In the genomic region with DNA sequence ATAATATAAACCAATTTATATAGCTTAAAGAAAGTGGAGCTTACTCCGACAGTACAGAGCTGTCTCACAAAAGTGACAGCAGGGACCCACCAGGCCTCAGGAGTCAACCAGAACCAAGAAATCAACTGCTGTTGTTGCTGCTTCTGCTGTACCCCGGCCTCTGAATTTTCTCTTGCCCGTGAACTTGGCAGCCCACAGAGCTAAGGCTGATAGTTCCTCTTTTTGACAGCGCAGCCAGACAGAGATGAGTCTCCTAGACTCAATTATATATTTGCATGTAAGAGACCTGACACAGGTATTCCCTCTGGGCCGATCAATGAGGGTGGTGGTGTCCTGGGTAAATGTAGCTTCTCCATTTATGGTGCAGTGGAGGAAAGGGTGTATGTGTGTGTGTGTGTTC, we compare ENCODE assay signal across 12 cellular contexts.
DNase-seq lines count a peak whose midpoint lies in the region; ATAC-seq and TF ChIP-seq lines count a peak whose summit lies in the region.
"Had no signal": no experiment of that assay in that cellular context is flagged by ENCODE, and none has a peak within 500 bp of the region (broad histone marks: within the 10 kb centered on the region; RNA-seq: fewer than 3 reads in every experiment).

No MANE protein-coding gene starts in this region.

- H3K9me3 Mint-ChIP-seq in activated CD4-positive, alpha-beta memory T cell treated with anti-CD3 and anti-CD28 coated beads, Interleukin-2, amount 10 ng/mL, durations not matched to agents 7 days and 5 days, result no peaks in the 10 kb centered on the region
- peaks cover 2% of the 10 kb centered on the region for H3K9me3 Mint-ChIP-seq in neural progenitor cell

- no peaks in the 10 kb centered on the region for H4K20me1 ChIP-seq in neural progenitor cell (ENCODE audit: low read depth)

- H3K27me3 ChIP-seq in neural progenitor cell, result no peaks in the 10 kb centered on the region

- H3K9me3 ChIP-seq in neural progenitor cell (ENCODE audit: low read depth), result peaks cover 7% of the 10 kb centered on the region

- peaks cover 14% of the 10 kb centered on the region for H3K4me1 ChIP-seq in neural progenitor cell

- no peaks in the 10 kb centered on the region for H3F3A ChIP-seq in neural progenitor cell (ENCODE audit: low read depth)

- CTCF ChIA-PET in activated CD4-positive, alpha-beta memory T cell treated with anti-CD3 and anti-CD28 coated beads, Interleukin-2, amount 10 ng/mL, durations not matched to agents 7 days and 5 days (lab: Charles Lee), result no interaction called here

- no peak overlapping the region for H3K4me3 ChIP-seq in neural progenitor cell
- H3K4me3 ChIP-seq: lung had no signal

- no peaks in the 10 kb centered on the region for H3K4me1 Mint-ChIP-seq in activated CD4-positive, alpha-beta memory T cell treated with anti-CD3 and anti-CD28 coated beads, Interleukin-2, amount 10 ng/mL, durations not matched to agents 7 days and 5 days
- peaks cover 20% of the 10 kb centered on the region for H3K4me1 Mint-ChIP-seq in neural progenitor cell

- H3K79me2 ChIP-seq in neural progenitor cell (ENCODE audit: low read depth), result no peaks in the 10 kb centered on the region

- H3K27me3 Mint-ChIP-seq in activated CD4-positive, alpha-beta memory T cell treated with anti-CD3 and anti-CD28 coated beads, Interleukin-2, amount 10 ng/mL, durations not matched to agents 7 days and 5 days, result peaks cover 13% of the 10 kb centered on the region
- H3K27me3 Mint-ChIP-seq in neural progenitor cell (ENCODE audit: insufficient read depth, low read depth), result peaks cover 6% of the 10 kb centered on the region

- ATAC-seq in GM19452 (IDR thresholded peaks at IDR 0.05; ENCODE audit: unreplicated experiment), result peak; percentile 96
- ATAC-seq in HG02970 (IDR thresholded peaks at IDR 0.05; ENCODE audit: low FRiP score, unreplicated experiment), result peak; percentile 89
- ATAC-seq: activated CD8-positive, alpha-beta T cell treated with anti-CD3 and anti-CD28 coated beads, Interleukin-2, amount 10 ng/mL, durations not matched to agents 7 days and 5 days; sciatic nerve had no signal

- no peak overlapping the region for H3K4me2 ChIP-seq in neural progenitor cell

- POLR2A ChIA-PET in activated CD4-positive, alpha-beta memory T cell treated with anti-CD3 and anti-CD28 coated beads, Interleukin-2, amount 10 ng/mL, durations not matched to agents 7 days and 5 days (lab: Charles Lee), result no interaction called here

- H2AFZ ChIP-seq in neural progenitor cell (replicated peaks), result no peak overlapping the region

- H3K36me3 Mint-ChIP-seq in activated CD4-positive, alpha-beta memory T cell treated with anti-CD3 and anti-CD28 coated beads, Interleukin-2, amount 10 ng/mL, durations not matched to agents 7 days and 5 days (ENCODE audit: low read depth), result no peaks in the 10 kb centered on the region
- no peaks in the 10 kb centered on the region for H3K36me3 Mint-ChIP-seq in neural progenitor cell

- H3K4me3 Mint-ChIP-seq in activated CD4-positive, alpha-beta memory T cell treated with anti-CD3 and anti-CD28 coated beads, Interleukin-2, amount 10 ng/mL, durations not matched to agents 7 days and 5 days, result no peak overlapping the region
- H3K4me3 Mint-ChIP-seq in neural progenitor cell, result no peak overlapping the region
- H3K4me3 Mint-ChIP-seq: activated CD8-positive, alpha-beta T cell treated with anti-CD3 and anti-CD28 coated beads, Interleukin-2, amount 10 ng/mL, durations not matched to agents 7 days and 5 days had no signal

- DNase-seq in GM10266 (ENCODE audit: extremely low spot score), result peak; percentile 36
- DNase-seq in MV-4-11 (lab: John Stamatoyannopoulos, UW), result peak; percentile 29
- no peak for DNase-seq in NCI-H510A (lab: John Stamatoyannopoulos, UW)
- no peak for DNase-seq in activated CD4-positive, alpha-beta memory T cell treated with anti-CD3 and anti-CD28 coated beads, Interleukin-2, amount 10 ng/mL, durations not matched to agents 7 days and 5 days
- no peak for DNase-seq in neural progenitor cell (ENCODE audit: low spot score)
- no peak for DNase-seq in NCI-H748 (lab: John Stamatoyannopoulos, UW; ENCODE audit: unreplicated experiment)
- DNase-seq: activated CD8-positive, alpha-beta T cell treated with anti-CD3 and anti-CD28 coated beads, Interleukin-2, amount 10 ng/mL, durations not matched to agents 7 days and 5 days; stimulated activated CD8-positive, alpha-beta memory T cell treated with anti-CD3 and anti-CD28 coated beads, Interleukin-4, amount 100 ng/mL, for 48 hours had no signal

- no peak overlapping the region for H3K27ac Mint-ChIP-seq in activated CD4-positive, alpha-beta memory T cell treated with anti-CD3 and anti-CD28 coated beads, Interleukin-2, amount 10 ng/mL, durations not matched to agents 7 days and 5 days
- H3K27ac Mint-ChIP-seq in neural progenitor cell, result no peak overlapping the region
- H3K27ac Mint-ChIP-seq: activated CD8-positive, alpha-beta T cell treated with anti-CD3 and anti-CD28 coated beads, Interleukin-2, amount 10 ng/mL, durations not matched to agents 7 days and 5 days had no signal

- TF ChIP-seq CTCF in GM10266 (IDR thresholded peaks at IDR 0.05; ENCODE audit: control insufficient read depth, insufficient read depth, low read depth, missing control alignments) (no peak), neural progenitor cell (IDR thresholded peaks at IDR 0.05) (no peak)

- H3K36me3 ChIP-seq in neural progenitor cell, result no peaks in the 10 kb centered on the region

- no peak overlapping the region for H3K27ac ChIP-seq in neural progenitor cell

- no peak overlapping the region for H3K9ac ChIP-seq in neural progenitor cell

Comparison
In these comparisons a context has a peak if more than half of its experiments do, and no peak if none do; other contexts are left out.
1. DNase-seq: peak in GM10266 (single experiment) and MV-4-11 (single experiment); none in NCI-H510A (single experiment), activated CD4-positive, alpha-beta memory T cell treated with anti-CD3 and anti-CD28 coated beads, Interleukin-2, amount 10 ng/mL, durations not matched to agents 7 days and 5 days (single experiment), neural progenitor cell (single experiment) and NCI-H748 (single experiment).